ENCODE assay signal across 1 cellular context in genomic region chr1:21673853-21674252, GRCh38. TPM values are rescaled to one million over a fixed set of nuclear protein-coding genes. Genes with fewer than 3 reads are reported as not detected.
"Had no signal": no experiment of that assay in that cellular context is flagged by ENCODE, and none has a peak within 500 bp of the region (broad histone marks: within the 10 kb centered on the region; RNA-seq: fewer than 3 reads in every experiment).

No MANE protein-coding gene starts in this region.

RNA-seq across cellular contexts. Expression of gene RAP1GAP, which starts 4.7 kb away (rescaled TPM):
- polyA plus RNA-seq: naive thymus-derived CD8-positive, alpha-beta T cell had no signal
